ENCODE assay signal across 23 cellular contexts in genomic region chr13:62296812-62297211, GRCh38.
"Had no signal": no experiment of that assay in that cellular context is flagged by ENCODE, and none has a peak within 500 bp of the region (broad histone marks: within the 10 kb centered on the region; RNA-seq: fewer than 3 reads in every experiment).

No MANE protein-coding gene starts in this region.

- H3K36me3 Mint-ChIP-seq: IgD-negative memory B cell had no signal

- H3K9me3 ChIP-seq: MG63, SK-N-SH had no signal

- ATAC-seq: K562 had no signal

- H3K4me1 Mint-ChIP-seq: IgD-negative memory B cell had no signal

- H3K27me3 Mint-ChIP-seq: IgD-negative memory B cell had no signal

- H3K27me3 ChIP-seq: MG63 had no signal

- H3K36me3 ChIP-seq: MG63 had no signal

- H3K27ac ChIP-seq: HL-60 had no signal

- DNase-seq: MG63, NCI-H1092, NCI-H1105 treated with DMSO at 0.1 percent for 48 hours, NCI-H1417 treated with DMSO at 0.1 percent for 48 hours, NCI-H146, NCI-H1694 treated with DMSO at 0.1 percent for 48 hours, NCI-H1930, NCI-H2081, NCI-H2107, NCI-H2227 treated with DMSO at 0.1 percent for 48 hours, NCI-H446, NCI-H510A, NCI-H524 treated with DMSO at 0.1 percent for 48 hours, NCI-H69, NCI-H774, Right ventricle myocardium superior, RPMI8226, SIG-M5, SK-N-SH, T-helper 1 cell had no signal

- H3K4me3 Mint-ChIP-seq: IgD-negative memory B cell had no signal

- H3K4me3 ChIP-seq: K562, MG63 had no signal

- H3K27ac Mint-ChIP-seq: IgD-negative memory B cell had no signal
